ENCODE assay signal across 9 cellular contexts in genomic region chr18:59927246-59927825, GRCh38. TPM values are rescaled to one million over a fixed set of nuclear protein-coding genes. Genes with fewer than 3 reads are reported as not detected.
DNase-seq lines count a peak whose midpoint lies in the region; ATAC-seq and TF ChIP-seq lines count a peak whose summit lies in the region.
"Had no signal": no experiment of that assay in that cellular context is flagged by ENCODE, and none has a peak within 500 bp of the region (broad histone marks: within the 10 kb centered on the region; RNA-seq: fewer than 3 reads in every experiment).

No MANE protein-coding gene starts in this region.

- no peaks in the 10 kb centered on the region for H3K27me3 ChIP-seq in CD8-positive, alpha-beta memory T cell (ENCODE audit: insufficient read depth, low read length, poor library complexity, severe bottlenecking)
- H3K27me3 ChIP-seq in right atrium auricular region, result no peaks in the 10 kb centered on the region
- peaks cover 4% of the 10 kb centered on the region for H3K27me3 ChIP-seq in left ventricle myocardium inferior (ENCODE audit: low read depth)

- CTCF ChIA-PET in GM10248 (lab: Yijun Ruan, JAX), result interaction anchor here (0.9 to 1.6 kb wide), 14 partner anchors 9 to 104 kb away, joined by 3 to 9 read pairs (median 4); no protein-coding TSS in a partner anchor
- CTCF ChIA-PET in CD8-positive, alpha-beta memory T cell (lab: Charles Lee), result no interaction called here

- H3K4me3 Mint-ChIP-seq in dendritic cell treated with granulocyte-macrophage colony-stimulating factor and Interleukin-4, amounts not matched to agents 40 ng/mL and 50 ng/mL, for 4 days, result no peak overlapping the region
- H3K4me3 Mint-ChIP-seq in CD8-positive, alpha-beta memory T cell, result no peak overlapping the region

- H3K36me3 ChIP-seq in CD8-positive, alpha-beta memory T cell (ENCODE audit: insufficient read depth, low read length), result no peaks in the 10 kb centered on the region
- H3K36me3 ChIP-seq in right atrium auricular region, result no peaks in the 10 kb centered on the region
- no peaks in the 10 kb centered on the region for H3K36me3 ChIP-seq in left ventricle myocardium inferior

- H3K4me3 ChIP-seq in CD8-positive, alpha-beta memory T cell (ENCODE audit: low read length), result no peak overlapping the region
- H3K4me3 ChIP-seq in right atrium auricular region (no peak overlapping the region), left ventricle myocardium inferior (no peak overlapping the region)

- H3K27ac ChIP-seq in CD8-positive, alpha-beta memory T cell (ENCODE audit: low read depth, low read length), result no peak overlapping the region
- H3K27ac ChIP-seq in right atrium auricular region (no peak overlapping the region), left ventricle myocardium inferior (replicated peaks) (no peak overlapping the region)

- peak; percentile 69 for DNase-seq in GM10248 (ENCODE audit: extremely low spot score)
- no peak for DNase-seq in CD8-positive, alpha-beta memory T cell
- DNase-seq in sciatic nerve (ENCODE audit: low spot score), result no peak
- DNase-seq in right atrium auricular region (ENCODE audit: low spot score), result no peak
- no peak for DNase-seq in left ventricle myocardium inferior
- DNase-seq: foreskin melanocyte had no signal

- no peaks in the 10 kb centered on the region for H3K9me3 Mint-ChIP-seq in dendritic cell treated with granulocyte-macrophage colony-stimulating factor and Interleukin-4, amounts not matched to agents 40 ng/mL and 50 ng/mL, for 4 days
- H3K9me3 Mint-ChIP-seq in CD8-positive, alpha-beta memory T cell, result no peaks in the 10 kb centered on the region

- peak; percentile 58 for ATAC-seq in GM19372 (IDR thresholded peaks at IDR 0.05; ENCODE audit: low read depth, unreplicated experiment)
- peak; percentile 61 for ATAC-seq in HG03139 (IDR thresholded peaks at IDR 0.05; ENCODE audit: unreplicated experiment)
- ATAC-seq in sciatic nerve, result no peak

- H3K36me3 Mint-ChIP-seq in dendritic cell treated with granulocyte-macrophage colony-stimulating factor and Interleukin-4, amounts not matched to agents 40 ng/mL and 50 ng/mL, for 4 days (ENCODE audit: low read depth), result no peaks in the 10 kb centered on the region
- H3K36me3 Mint-ChIP-seq in CD8-positive, alpha-beta memory T cell, result peaks cover 0 to 2% (median 0%) of the 10 kb centered on the region in 3 donors

- intact Hi-C loops in dendritic cell treated with granulocyte-macrophage colony-stimulating factor and Interleukin-4, amounts not matched to agents 40 ng/mL and 50 ng/mL, for 4 days (cut with micrococcal nuclease), result loop anchor here (10.0 kb wide), 1 partner anchor 93 kb away; no protein-coding TSS in a partner anchor
- intact Hi-C loops in sciatic nerve (cut with DNase I) (no loop called here), left ventricle myocardium inferior (cut with micrococcal nuclease) (no loop called here)

- H3K4me1 ChIP-seq in CD8-positive, alpha-beta memory T cell (ENCODE audit: insufficient read depth, low read length), result no peaks in the 10 kb centered on the region
- no peaks in the 10 kb centered on the region for H3K4me1 ChIP-seq in right atrium auricular region
- no peaks in the 10 kb centered on the region for H3K4me1 ChIP-seq in left ventricle myocardium inferior

- no peaks in the 10 kb centered on the region for H3K9me3 ChIP-seq in CD8-positive, alpha-beta memory T cell (ENCODE audit: low read length)
- no peaks in the 10 kb centered on the region for H3K9me3 ChIP-seq in right atrium auricular region
- H3K9me3 ChIP-seq in left ventricle myocardium inferior (replicated peaks), result no peaks in the 10 kb centered on the region

- H3K4me1 Mint-ChIP-seq in dendritic cell treated with granulocyte-macrophage colony-stimulating factor and Interleukin-4, amounts not matched to agents 40 ng/mL and 50 ng/mL, for 4 days (ENCODE audit: low read depth), result peaks cover 9% of the 10 kb centered on the region
- peaks cover 0 to 4% (median 3%) of the 10 kb centered on the region in 3 donors for H3K4me1 Mint-ChIP-seq in CD8-positive, alpha-beta memory T cell

- H3K27ac Mint-ChIP-seq in dendritic cell treated with granulocyte-macrophage colony-stimulating factor and Interleukin-4, amounts not matched to agents 40 ng/mL and 50 ng/mL, for 4 days, result peak overlapping the region; percentile 58
- no peak overlapping the region for H3K27ac Mint-ChIP-seq in CD8-positive, alpha-beta memory T cell

- no peak for TF ChIP-seq CTCF in GM10248 (IDR thresholded peaks at IDR 0.05; ENCODE audit: control extremely low read depth, extremely low read depth, low read depth, missing control alignments)
- no peak for TF ChIP-seq CTCF in right atrium auricular region (IDR thresholded peaks at IDR 0.05)
- no peak for TF ChIP-seq CTCF in left ventricle myocardium inferior (IDR thresholded peaks at IDR 0.05; ENCODE audit: borderline replicate concordance)

- H3K27me3 Mint-ChIP-seq in dendritic cell treated with granulocyte-macrophage colony-stimulating factor and Interleukin-4, amounts not matched to agents 40 ng/mL and 50 ng/mL, for 4 days, result peaks cover 1% of the 10 kb centered on the region
- peaks cover 0 to 2% of the 10 kb centered on the region in 2 donors for H3K27me3 Mint-ChIP-seq in CD8-positive, alpha-beta memory T cell

- POLR2A ChIA-PET in GM10248 (lab: Yijun Ruan, JAX), result interaction anchor here (0.9 to 2.6 kb wide), 5 partner anchors 10 to 36 kb away, joined by 3 to 47 read pairs (median 7); partner anchors contain the start of gene PMAIP1
- POLR2A ChIA-PET in CD8-positive, alpha-beta memory T cell (lab: Charles Lee), result no interaction called here

RNA-seq across cellular contexts. Expression of gene PMAIP1, which starts 27.5 kb away (rescaled TPM):
- total RNA-seq in CD8-positive, alpha-beta memory T cell, result 10 to 100 TPM; 82.8 to 83.6 TPM
- 15.0 TPM for polyA plus RNA-seq in CD8-positive, alpha-beta memory T cell
- total RNA-seq in sciatic nerve (1.2 TPM), right atrium auricular region (under 1 TPM; 0.22 to 0.75 TPM), left ventricle myocardium inferior (0.58 TPM)

Comparison
In these comparisons a context has a peak if more than half of its experiments do, and no peak if none do; other contexts are left out.
1. RNA of gene PMAIP1, which starts 27.5 kb away (total RNA-seq): 82.8 to 83.6 TPM in CD8-positive, alpha-beta memory T cell; 1.2 TPM in sciatic nerve (single experiment), 0.22 to 0.75 TPM in right atrium auricular region and 0.58 TPM in left ventricle myocardium inferior (single experiment); every median in the first group is over 10 times any median in the second.